24 cellular contexts compared by ENCODE assay signal in genomic region chr2:210230984-210231383, GRCh38. TPM values are rescaled to one million over a fixed set of nuclear protein-coding genes. Genes with fewer than 3 reads are reported as not detected.
DNase-seq lines count a peak whose midpoint lies in the region; ATAC-seq, FAIRE-seq and TF ChIP-seq lines count a peak whose summit lies in the region.
"Had no signal": no experiment of that assay in that cellular context is flagged by ENCODE, and none has a peak within 500 bp of the region (broad histone marks: within the 10 kb centered on the region; RNA-seq: fewer than 3 reads in every experiment).

No MANE protein-coding gene starts in this region.

- in situ Hi-C loops in HepG2 (cut with HindIII; ENCODE audit: extremely low pct_ligation_motif_present, low pct_unique_long_range_greater_than_20kb): no loop called here

- H3K27ac ChIP-seq in GM23338 (ENCODE audit: low read depth) (no peak overlapping the region), HepG2 (ENCODE audit: extremely low read length, insufficient read depth, low read length) (no peak overlapping the region), osteoblast (ENCODE audit: low read depth, low read length) (no peak overlapping the region), tibial artery (peak overlapping the region; percentile 52 to 63), adrenal gland (no peak overlapping the region)
- H3K27ac ChIP-seq: HL-60 had no signal

- BruUV-seq in HepG2 (replicated peaks; lab: Mats Ljungman, UMichigan): no TSS peak

- no peaks in the 10 kb centered on the region for H3F3A ChIP-seq in GM23338 (replicated peaks; ENCODE audit: low read depth)

- POLR2A ChIA-PET in HepG2 (lab: Yijun Ruan, JAX): no interaction called here

- H3K79me2 ChIP-seq in GM23338 (replicated peaks; ENCODE audit: insufficient read depth) (no peaks in the 10 kb centered on the region), HepG2 (ENCODE audit: insufficient read depth, low read length) (no peaks in the 10 kb centered on the region), osteoblast (ENCODE audit: insufficient read depth, low read length) (no peaks in the 10 kb centered on the region)

- H3K4me1 ChIP-seq in GM23338 (ENCODE audit: insufficient read depth) (0 out of 2 replicates have a peak, but pooled peaks cover 3% of the 10 kb centered on the region), HepG2 (ENCODE audit: insufficient read depth, low read length) (peaks cover 7% of the 10 kb centered on the region), osteoblast (ENCODE audit: insufficient read depth, low read length) (no peaks in the 10 kb centered on the region), tibial artery (peaks cover 0 to 72% (median 18%) of the 10 kb centered on the region in 4 donors), adrenal gland (replicated peaks in 1 of 2) (no peaks in the 10 kb centered on the region)
- H3K4me1 ChIP-seq: BE2C, Caco-2 had no signal

- H3K27me3 Mint-ChIP-seq in GM23338 (ENCODE audit: insufficient read depth, low read depth, poor library complexity): peaks cover 13% of the 10 kb centered on the region

- TF ChIP-seq RAD21 in HepG2 (CRISPR knock-in tag; IDR thresholded peaks at IDR 0.05): no peak

- H3K27ac Mint-ChIP-seq in GM23338: no peak overlapping the region
- H3K27ac Mint-ChIP-seq: CD4-positive, alpha-beta T cell; HFFc6 had no signal

- H3K9me3 ChIP-seq in HepG2 (ENCODE audit: low read length): no peaks in the 10 kb centered on the region
- no peaks in the 10 kb centered on the region for H3K9me3 ChIP-seq in osteoblast (ENCODE audit: low read depth, low read length)
- no peaks in the 10 kb centered on the region for H3K9me3 ChIP-seq in tibial artery
- no peaks in the 10 kb centered on the region for H3K9me3 ChIP-seq in adrenal gland (replicated peaks in 1 of 3)
- H3K9me3 ChIP-seq: BE2C, Caco-2 had no signal

- no peak overlapping the region for H3K4me2 ChIP-seq in GM23338
- no peak overlapping the region for H3K4me2 ChIP-seq in HepG2 (ENCODE audit: low read depth, low read length)
- H3K4me2 ChIP-seq in osteoblast (ENCODE audit: insufficient read depth, low read length): no peak overlapping the region

- DNase-seq in GM23338 (ENCODE audit: low spot score): no peak
- DNase-seq in HepG2 (ENCODE audit: low spot score): no peak
- peak; percentile 63 for DNase-seq in osteoblast (ENCODE audit: insufficient read length, low spot score, missing footprints)
- no peak for DNase-seq in tibial artery
- DNase-seq in stimulated activated CD4-positive, alpha-beta T cell treated with anti-CD3 and anti-CD28 coated beads, Interleukin-4, amount 100 ng/mL, for 24 hours: no peak
- DNase-seq in NCI-H510A treated with DMSO at 0.1 percent for 48 hours (lab: John Stamatoyannopoulos, UW): no peak
- no peak for DNase-seq in adrenal gland
- DNase-seq: ACHN; BE2C; C1 segment of cervical spinal cord; Caco-2; CD4-positive, alpha-beta T cell; DMS153; DMS79 treated with DMSO at 0.1 percent for 48 hours; GF-D8; GOT3; HFFc6; IMR-90 had no signal

- H3K36me3 ChIP-seq in GM23338 (ENCODE audit: insufficient read depth): no peaks in the 10 kb centered on the region
- no peaks in the 10 kb centered on the region for H3K36me3 ChIP-seq in HepG2 (replicated peaks in 1 of 2; ENCODE audit: control insufficient read depth in 1 of 2, insufficient read depth in 2 of 2, low read length in 2 of 2)
- H3K36me3 ChIP-seq in osteoblast (ENCODE audit: insufficient read depth, low read length): no peaks in the 10 kb centered on the region
- H3K36me3 ChIP-seq in tibial artery: no peaks in the 10 kb centered on the region
- H3K36me3 ChIP-seq in adrenal gland (replicated peaks in 1 of 2): no peaks in the 10 kb centered on the region
- H3K36me3 ChIP-seq: BE2C had no signal

- TF ChIP-seq POLR2A in HepG2 (IDR thresholded peaks at IDR 0.05; ENCODE audit: insufficient read depth in 1 of 2, low read depth in 2 of 2, low read length in 2 of 2) (no peak), adrenal gland (IDR thresholded peaks at IDR 0.05) (no peak)

- no peak overlapping the region for H3K4me3 Mint-ChIP-seq in GM23338
- H3K4me3 Mint-ChIP-seq: CD4-positive, alpha-beta T cell; HFFc6 had no signal

- peaks cover 13% of the 10 kb centered on the region for H3K4me1 Mint-ChIP-seq in GM23338

- CTCF ChIA-PET in HepG2 (lab: Yijun Ruan, JAX; ENCODE audit: low intra/inter-chr PET ratio, low total read pairs): no interaction called here

- H2AFZ ChIP-seq in GM23338: peak overlapping the region; percentile 82; the same call in 1 of the 2 replicates
- H2AFZ ChIP-seq in HepG2 (ENCODE audit: low read length): no peak overlapping the region
- H2AFZ ChIP-seq in osteoblast (ENCODE audit: low read length): no peak overlapping the region

- FAIRE-seq in HepG2 (lab: Jason Lieb, UNC): no peak
- FAIRE-seq: A204.1, D721Med had no signal

- H3K9me3 Mint-ChIP-seq in GM23338: no peaks in the 10 kb centered on the region
- H3K9me3 Mint-ChIP-seq: CD4-positive, alpha-beta T cell had no signal

- no peak for TF ChIP-seq EP300 in HepG2 (IDR thresholded peaks at IDR 0.05; ENCODE audit: low read depth in 2 of 2, low read length in 2 of 2)
- no peak for TF ChIP-seq EP300 in HepG2 (CRISPR knock-in tag; IDR thresholded peaks at IDR 0.05; ENCODE audit: borderline replicate concordance)

- no peaks in the 10 kb centered on the region for H3K36me3 Mint-ChIP-seq in GM23338 (ENCODE audit: low read depth)

- TF ChIP-seq CTCF in GM23338 (conservative IDR thresholded peaks at IDR 0.05; ENCODE audit: low read depth in 2 of 2): no peak
- no peak for TF ChIP-seq CTCF in HepG2 (CRISPR knock-in tag; IDR thresholded peaks at IDR 0.05)
- no peak for TF ChIP-seq CTCF in osteoblast (IDR thresholded peaks at IDR 0.05; ENCODE audit: extremely low read depth, low read depth, low read length)
- TF ChIP-seq CTCF in tibial artery (IDR thresholded peaks at IDR 0.05): no peak
- TF ChIP-seq CTCF in adrenal gland (IDR thresholded peaks at IDR 0.05): no peak

- H4K20me1 ChIP-seq in GM23338 (replicated peaks; ENCODE audit: insufficient read depth): no peaks in the 10 kb centered on the region
- no peaks in the 10 kb centered on the region for H4K20me1 ChIP-seq in HepG2 (ENCODE audit: insufficient read depth, low read length)
- no peaks in the 10 kb centered on the region for H4K20me1 ChIP-seq in osteoblast (ENCODE audit: insufficient read depth, low read length)

- 0 out of 2 replicates have a peak, but pooled peaks cover 3% of the 10 kb centered on the region for H3K9me2 ChIP-seq in GM23338 (ENCODE audit: insufficient read depth)

- H3K4me3 ChIP-seq in GM23338: no peak overlapping the region
- H3K4me3 ChIP-seq in HepG2 (replicated peaks in 1 of 3; ENCODE audit: insufficient read depth in 1 of 3, low read depth in 2 of 3, low read length in 3 of 3): no peak overlapping the region
- H3K4me3 ChIP-seq in osteoblast (ENCODE audit: insufficient read depth, low read length): no peak overlapping the region
- no peak overlapping the region for H3K4me3 ChIP-seq in tibial artery
- H3K4me3 ChIP-seq in adrenal gland: no peak overlapping the region

- no peak overlapping the region for H3K9ac ChIP-seq in HepG2 (ENCODE audit: insufficient read depth, low read depth, low read length)

- ATAC-seq in GM23338 (no peak), HepG2 (no peak)
- ATAC-seq: HCT116 had no signal

- H3K27me3 ChIP-seq in GM23338 (ENCODE audit: insufficient read depth) (peaks cover 13% of the 10 kb centered on the region), HepG2 (ENCODE audit: control insufficient read depth in 1 of 2, insufficient read depth in 2 of 2, low read length in 2 of 2) (peaks cover 0 to 7% of the 10 kb centered on the region in 2 experiments; a peak in 2 of 5 replicates), osteoblast (ENCODE audit: insufficient read depth, low read length) (peaks cover 4% of the 10 kb centered on the region), tibial artery (no peaks in the 10 kb centered on the region), adrenal gland (no peaks in the 10 kb centered on the region)

- intact Hi-C loops in HepG2 (cut with micrococcal nuclease; ENCODE audit: unreplicated experiment) (no loop called here), tibial artery (cut with DNase I; ENCODE audit: low total_unique reads) (no loop called here), adrenal gland (cut with DNase I) (no loop called here)

RNA-seq across cellular contexts. Expression of gene ACADL, which starts 5.7 kb away (rescaled TPM):
- 0.39 TPM in 1 of 2 replicates, not detected in the other for total RNA-seq in GM23338 (2014; rRNA removed; shearing (Covaris generic))
- polyA plus RNA-seq in GM23338 (2016; fragmentation: Nextera tagmentation; extraction: Ambion mirVana) (0.37 and 0.68 TPM in 2 replicates), HepG2 (2011; rRNA removed) (not detected in 2 replicates), adrenal gland (1 to 10 TPM in 2 of 3 donors, under 1 TPM in 1; 0.64 to 5.4 (median 2.3) TPM)
- total RNA-seq in HepG2 (2016; rRNA removed; fragmentation: Illumina TruSeq; extraction: Trizol) (not detected in 2 replicates), osteoblast (not detected in 2 replicates), adrenal gland (1 to 10 TPM in 4 of 8 donors, under 1 TPM in 4; 0.06 to 2.9 (median 0.98) TPM)
- total RNA-seq in HepG2 (2016; cell fraction: cytosol; rRNA removed; fragmentation: Illumina TruSeq; extraction: Trizol; ENCODE audit: low read depth): not detected in 2 replicates
- not detected in 2 replicates for total RNA-seq in HepG2 (2016; cell fraction: insoluble cytoplasmic fraction; rRNA removed; fragmentation: Illumina TruSeq; extraction: Trizol)
- not detected in 2 replicates for total RNA-seq in HepG2 (2016; cell fraction: membrane; rRNA removed; fragmentation: Illumina TruSeq; extraction: Trizol)
- total RNA-seq in HepG2 (2016; cell fraction: nucleus; rRNA removed; fragmentation: Illumina TruSeq; extraction: Trizol): 0.22 TPM in 1 of 2 replicates, not detected in the other
- not detected in 2 replicates for polyA plus RNA-seq in HepG2 (2011; cell fraction: cytosol; rRNA removed)
- polyA plus RNA-seq in HepG2 (2011; cell fraction: nucleus; rRNA removed): not detected in 2 replicates
- polyA plus RNA-seq in HepG2 (2012): not detected in 2 replicates
- not detected in 2 replicates for polyA plus RNA-seq in HepG2 (2016; cell fraction: cytosol; fragmentation: Illumina TruSeq; extraction: Trizol; ENCODE audit: low read depth)
- polyA plus RNA-seq in HepG2 (2016; cell fraction: insoluble cytoplasmic fraction; fragmentation: Illumina TruSeq; extraction: Trizol; ENCODE audit: low read depth): not detected in 2 replicates
- polyA plus RNA-seq in HepG2 (2016; cell fraction: membrane; fragmentation: Illumina TruSeq; extraction: Trizol; ENCODE audit: low read depth): not detected in 2 replicates
- polyA plus RNA-seq in HepG2 (2016; cell fraction: nucleus; fragmentation: Illumina TruSeq; extraction: Trizol; ENCODE audit: insufficient read depth, low read depth): not detected in 2 replicates
- polyA minus RNA-seq in HepG2 (2011; rRNA and poly(A)+ RNA removed; ENCODE audit: low replicate concordance): not detected in 2 replicates
- polyA minus RNA-seq in HepG2 (2011; cell fraction: cytosol; rRNA and poly(A)+ RNA removed): not detected in 2 replicates
- not detected in 2 replicates for polyA minus RNA-seq in HepG2 (2011; cell fraction: nucleus; rRNA and poly(A)+ RNA removed)
- total RNA-seq: Caco-2; CD4-positive, alpha-beta T cell; H7; HFFc6; HT1080; IMR-90 had no signal
- polyA plus RNA-seq: IMR-90 had no signal

RNA-seq across cellular contexts. Expression of gene KANSL1L, which starts 59.8 kb away (rescaled TPM):
- total RNA-seq in GM23338 (2014; rRNA removed; shearing (Covaris generic)): 21.1 and 21.2 TPM in 2 replicates
- polyA plus RNA-seq in GM23338 (2016; fragmentation: Nextera tagmentation; extraction: Ambion mirVana) (6.5 and 7.4 TPM in 2 replicates), HepG2 (2011; rRNA removed) (4.8 and 5.4 TPM in 2 replicates), adrenal gland (10 to 100 TPM in 1 of 3 donors, 1 to 10 TPM in 2; 5.4 to 10.7 (median 9.2) TPM)
- total RNA-seq in HepG2 (2016; rRNA removed; fragmentation: Illumina TruSeq; extraction: Trizol) (9.8 and 10.3 TPM in 2 replicates), osteoblast (37.7 and 38.0 TPM in 2 replicates), adrenal gland (10 to 100 TPM in 7 of 8 donors, 1 to 10 TPM in 1; 8.5 to 29.2 (median 20.1) TPM)
- 35.1 and 38.9 TPM in 2 replicates for total RNA-seq in HepG2 (2016; cell fraction: cytosol; rRNA removed; fragmentation: Illumina TruSeq; extraction: Trizol; ENCODE audit: low read depth)
- 8.9 and 10.1 TPM in 2 replicates for total RNA-seq in HepG2 (2016; cell fraction: insoluble cytoplasmic fraction; rRNA removed; fragmentation: Illumina TruSeq; extraction: Trizol)
- 23.3 and 30.6 TPM in 2 replicates for total RNA-seq in HepG2 (2016; cell fraction: membrane; rRNA removed; fragmentation: Illumina TruSeq; extraction: Trizol)
- 16.6 and 16.9 TPM in 2 replicates for total RNA-seq in HepG2 (2016; cell fraction: nucleus; rRNA removed; fragmentation: Illumina TruSeq; extraction: Trizol)
- polyA plus RNA-seq in HepG2 (2011; cell fraction: cytosol; rRNA removed): 2.0 and 2.5 TPM in 2 replicates
- 5.7 and 6.3 TPM in 2 replicates for polyA plus RNA-seq in HepG2 (2011; cell fraction: nucleus; rRNA removed)
- polyA plus RNA-seq in HepG2 (2012): 4.7 and 4.9 TPM in 2 replicates
- polyA plus RNA-seq in HepG2 (2016; cell fraction: cytosol; fragmentation: Illumina TruSeq; extraction: Trizol; ENCODE audit: low read depth): 0.44 and 0.53 TPM in 2 replicates
- 4.5 and 5.3 TPM in 2 replicates for polyA plus RNA-seq in HepG2 (2016; cell fraction: insoluble cytoplasmic fraction; fragmentation: Illumina TruSeq; extraction: Trizol; ENCODE audit: low read depth)
- polyA plus RNA-seq in HepG2 (2016; cell fraction: membrane; fragmentation: Illumina TruSeq; extraction: Trizol; ENCODE audit: low read depth): 1.1 and 1.2 TPM in 2 replicates
- 8.8 and 11.2 TPM in 2 replicates for polyA plus RNA-seq in HepG2 (2016; cell fraction: nucleus; fragmentation: Illumina TruSeq; extraction: Trizol; ENCODE audit: insufficient read depth, low read depth)
- 3.5 and 5.5 TPM in 2 replicates for polyA minus RNA-seq in HepG2 (2011; rRNA and poly(A)+ RNA removed; ENCODE audit: low replicate concordance)
- 7.0 and 8.4 TPM in 2 replicates for polyA minus RNA-seq in HepG2 (2011; cell fraction: cytosol; rRNA and poly(A)+ RNA removed)
- polyA minus RNA-seq in HepG2 (2011; cell fraction: nucleus; rRNA and poly(A)+ RNA removed): 34.2 and 38.8 TPM in 2 replicates

Comparison
In these comparisons a context has a peak if more than half of its experiments do, and no peak if none do; other contexts are left out.
1. H3K27ac ChIP-seq: peak in tibial artery (2 of 2); none in GM23338 (single experiment), HepG2 (single experiment), osteoblast (single experiment) and adrenal gland (0 of 5).